ENCODE assay signal across 17 cellular contexts in the genomic region with DNA sequence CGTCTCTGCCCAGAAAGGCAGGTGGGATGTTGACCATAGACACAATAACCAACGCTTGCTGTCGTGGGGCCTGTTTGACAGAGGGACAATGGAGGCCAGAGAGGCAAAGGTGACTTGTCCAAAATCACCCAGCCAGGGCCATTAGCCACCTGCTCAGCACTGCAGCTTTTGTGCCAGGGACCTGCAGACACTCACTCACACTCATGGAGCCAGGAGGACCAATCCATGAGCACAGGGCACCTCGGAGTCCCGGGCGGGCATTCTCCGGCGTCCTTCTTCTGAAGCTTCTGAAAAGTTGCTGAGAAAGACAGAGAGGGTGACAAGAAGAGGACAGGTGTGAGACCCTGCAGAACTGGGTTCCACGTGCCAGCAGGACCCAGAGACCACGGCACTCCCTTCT. TPM values are rescaled to one million over a fixed set of nuclear protein-coding genes. Genes with fewer than 3 reads are reported as not detected.
DNase-seq lines count a peak whose midpoint lies in the region; ATAC-seq, FAIRE-seq and TF ChIP-seq lines count a peak whose summit lies in the region.
"Had no signal": no experiment of that assay in that cellular context is flagged by ENCODE, and none has a peak within 500 bp of the region (broad histone marks: within the 10 kb centered on the region; RNA-seq: fewer than 3 reads in every experiment).

No MANE protein-coding gene starts in this region.

- 84% methylated on average over 10 of the region's 10 CpGs for WGBS in right cardiac atrium

- CTCF ChIA-PET in Panc1 (lab: Charles Lee), result no interaction called here

- H3K9me3 ChIP-seq in right cardiac atrium (ENCODE audit: control insufficient read depth, low read length) (no peaks in the 10 kb centered on the region), Panc1 (ENCODE audit: control insufficient read depth, insufficient read depth, low read depth, low read length) (no peaks in the 10 kb centered on the region), kidney (ENCODE audit: control insufficient read depth in 1 of 2, low read length in 2 of 2) (no peaks in the 10 kb centered on the region)
- H3K9me3 ChIP-seq: A549 had no signal

- H3K4me3 ChIP-seq in right cardiac atrium (ENCODE audit: low read length) (no peak overlapping the region), Panc1 (ENCODE audit: low read depth in 2 of 2, low read length in 2 of 2) (no peak overlapping the region), kidney (ENCODE audit: low read length in 2 of 2) (no peak overlapping the region), H7 (ENCODE audit: insufficient read depth, low read depth, low read length) (no peak overlapping the region)
- H3K4me3 ChIP-seq: A549 had no signal

- H3K4me1 ChIP-seq in right cardiac atrium (ENCODE audit: control insufficient read depth, insufficient read depth, low read length) (no peaks in the 10 kb centered on the region), Panc1 (ENCODE audit: control insufficient read depth, insufficient read depth, low read length) (peaks cover 14% of the 10 kb centered on the region), kidney (ENCODE audit: control insufficient read depth in 1 of 2, insufficient read depth in 1 of 2, low read depth in 1 of 2, low read length in 2 of 2) (peaks cover 0 to 2% of the 10 kb centered on the region in 2 donors)

- H3K9ac ChIP-seq in kidney (ENCODE audit: low read length in 2 of 2), result no peak overlapping the region

- no peak for FAIRE-seq in kidney (lab: Jason Lieb, UNC)
- FAIRE-seq: A549, GM12892, GM18507 had no signal

- TF ChIP-seq CTCF in Panc1 (IDR thresholded peaks at IDR 0.05) (no peak), kidney (IDR thresholded peaks at IDR 0.05; ENCODE audit: borderline replicate concordance, extremely low read depth, insufficient read depth) (no peak)

- DNase-seq in right cardiac atrium, result peak in 2 of 3 donors; percentile 29 to 37
- DNase-seq in cardiac septum (ENCODE audit: low spot score), result no peak
- no peak for DNase-seq in Panc1 (ENCODE audit: low read depth, low spot score)
- peak; percentile 46 for DNase-seq in kidney
- no peak for DNase-seq in H7
- no peak for DNase-seq in mucosa of gallbladder (ENCODE audit: low spot score)
- DNase-seq: AML-193; CD4-positive, alpha-beta memory T cell; DMS153; DMS79; GDM1; GOT3; H9; IMR-90 had no signal

- H3K27ac ChIP-seq in right cardiac atrium (ENCODE audit: low read length) (no peak overlapping the region), Panc1 (ENCODE audit: low read length) (peak overlapping the region; percentile 67), kidney (ENCODE audit: low read depth in 2 of 2, low read length in 2 of 2) (no peak overlapping the region)
- H3K27ac ChIP-seq: A549 had no signal

- BruUV-seq in Panc1 (replicated peaks; lab: Mats Ljungman, UMichigan), result no TSS peak

- no peaks in the 10 kb centered on the region for H3K27me3 ChIP-seq in right cardiac atrium (ENCODE audit: control insufficient read depth, insufficient read depth)
- no peaks in the 10 kb centered on the region for H3K27me3 ChIP-seq in Panc1 (ENCODE audit: control insufficient read depth, insufficient read depth, low read length)
- no peaks in the 10 kb centered on the region for H3K27me3 ChIP-seq in H7 (ENCODE audit: control insufficient read depth, insufficient read depth, low read length)

- ATAC-seq in right cardiac atrium, result no peak
- no peak for ATAC-seq in Panc1
- ATAC-seq: A549 had no signal

- in situ Hi-C loops in Panc1 (cut with HindIII; ENCODE audit: low pct_unique_long_range_greater_than_20kb, low sequenced_read_pairs), result no loop called here

- H3K36me3 ChIP-seq in Panc1 (ENCODE audit: control insufficient read depth, insufficient read depth, low read length), result no peaks in the 10 kb centered on the region
- H3K36me3 ChIP-seq in kidney (ENCODE audit: control insufficient read depth in 1 of 2, insufficient read depth in 2 of 2, low read length in 2 of 2), result no peaks in the 10 kb centered on the region
- no peaks in the 10 kb centered on the region for H3K36me3 ChIP-seq in H7 (replicated peaks; ENCODE audit: control insufficient read depth, insufficient read depth, low read length)

- intact Hi-C loops in right cardiac atrium (cut with DNase I), result no loop called here
- intact Hi-C loops in cardiac septum (cut with DNase I), result no loop called here
- intact Hi-C loops in Panc1 (cut with micrococcal nuclease; ENCODE audit: unreplicated experiment), result no loop called here
- intact Hi-C loops in kidney (cut with DNase I), result no loop called here

- POLR2A ChIA-PET in Panc1 (lab: Charles Lee), result no interaction called here

RNA-seq across cellular contexts. Expression of a gene that starts 45.4 kb away (rescaled TPM):
- total RNA-seq in right cardiac atrium (1 to 10 TPM; 4.1 to 8.4 (median 5.3) TPM), cardiac septum (10.8 TPM), Panc1 (2021; ENCODE audit: unreplicated experiment) (167 TPM), kidney (80.3 TPM), mucosa of gallbladder (5.9 TPM)
- polyA plus RNA-seq in right cardiac atrium (15.5 TPM), kidney (ENCODE audit: insufficient read depth, low read depth, low replicate concordance) (12.4 TPM)
- 145 TPM for polyA plus RNA-seq in Panc1 (2012; ENCODE audit: insufficient read length)
- total RNA-seq in H7 (2014; rRNA removed; shearing (Covaris generic)), result 14.6 and 18.4 TPM in 2 replicates

Comparison
In these comparisons a context has a peak if more than half of its experiments do, and no peak if none do; other contexts are left out.
1. DNase-seq: peak in right cardiac atrium (2 of 3) and kidney (single experiment); none in cardiac septum (single experiment), Panc1 (single experiment), H7 (single experiment) and mucosa of gallbladder (single experiment).